ENCODE assay signal across 15 cellular contexts in genomic region chr16:87725596-87726235, GRCh38.
DNase-seq lines count a peak whose midpoint lies in the region; ATAC-seq and TF ChIP-seq lines count a peak whose summit lies in the region.
"Had no signal": no experiment of that assay in that cellular context is flagged by ENCODE, and none has a peak within 500 bp of the region (broad histone marks: within the 10 kb centered on the region; RNA-seq: fewer than 3 reads in every experiment).

No MANE protein-coding gene starts in this region.

- H3K4me3 ChIP-seq in OCI-LY1 (ENCODE audit: low read depth, low read length, poor library complexity, severe bottlenecking) = no peak overlapping the region
- no peak overlapping the region for H3K4me3 ChIP-seq in fibroblast of pulmonary artery (replicated peaks; ENCODE audit: low read depth, low read length)
- H3K4me3 ChIP-seq: A549, skin epidermis had no signal

- H4K20me1 ChIP-seq in OCI-LY1 (ENCODE audit: insufficient read depth, low read length) = no peaks in the 10 kb centered on the region

- TF ChIP-seq CTCF in OCI-LY1 (IDR thresholded peaks at IDR 0.05; ENCODE audit: low read length) (no peak), fibroblast of pulmonary artery (IDR thresholded peaks at IDR 0.05; ENCODE audit: low read length, missing control alignments) (no peak)

- H3K79me2 ChIP-seq in OCI-LY1 (ENCODE audit: insufficient read depth, low read length) = no peaks in the 10 kb centered on the region

- peak; percentile 39 for DNase-seq in NCI-H2029 (lab: John Stamatoyannopoulos, UW)
- no peak for DNase-seq in NCI-H2029 treated with DMSO at 0.1 percent for 48 hours (lab: John Stamatoyannopoulos, UW)
- peak; percentile 30 for DNase-seq in fibroblast of pulmonary artery (ENCODE audit: low read depth)
- DNase-seq in stimulated activated effector memory CD8-positive, alpha-beta T cell treated with anti-CD3 and anti-CD28 coated beads, Interleukin-12 subunit alpha, Interleukin-12 subunit beta, amount 100 ng/mL, for 72 hours (ENCODE audit: low spot score in 2 of 2) = no peak
- no peak for DNase-seq in germinal center (ENCODE audit: low spot score)
- no peak for DNase-seq in AG08395 (ENCODE audit: low spot score)
- DNase-seq in inferior parietal cortex (ENCODE audit: extremely low spot score) = no peak
- DNase-seq: activated CD4-positive, alpha-beta T cell treated with anti-CD3 and anti-CD28 coated beads for 4 hours; activated naive CD4-positive, alpha-beta T cell; HFFc6; Karpas-422; NCI-H2227 treated with DMSO at 0.1 percent for 48 hours had no signal

- H3K4me3 Mint-ChIP-seq in stimulated activated effector memory CD8-positive, alpha-beta T cell treated with anti-CD3 and anti-CD28 coated beads, Interleukin-12 subunit alpha, Interleukin-12 subunit beta, amount 100 ng/mL, for 72 hours = peak overlapping the region; percentile 29
- H3K4me3 Mint-ChIP-seq: HFFc6 had no signal

- H2AFZ ChIP-seq in OCI-LY1 (ENCODE audit: low read length) = no peak overlapping the region

- peak overlapping the region; percentile 97 for H3K27ac ChIP-seq in OCI-LY1 (ENCODE audit: low read depth, low read length, poor library complexity, severe bottlenecking)
- H3K27ac ChIP-seq: A549, skin epidermis had no signal

- H3K36me3 ChIP-seq in OCI-LY1 (ENCODE audit: insufficient read depth, low read length) = peaks cover 80% of the 10 kb centered on the region

- H3K27me3 ChIP-seq in OCI-LY1 (ENCODE audit: insufficient read depth, low read length) = no peaks in the 10 kb centered on the region

- peak overlapping the region; percentile 55 for H3K9ac ChIP-seq in OCI-LY1 (ENCODE audit: low read length)

- H3K4me2 ChIP-seq in OCI-LY1 (ENCODE audit: low read length) = no peak overlapping the region
- H3K4me2 ChIP-seq: A549 had no signal

- H3F3A ChIP-seq in OCI-LY1 (ENCODE audit: insufficient read depth, low read length) = no peaks in the 10 kb centered on the region; the same call in 1 of the 2 replicates

- H3K27ac Mint-ChIP-seq in stimulated activated effector memory CD8-positive, alpha-beta T cell treated with anti-CD3 and anti-CD28 coated beads, Interleukin-12 subunit alpha, Interleukin-12 subunit beta, amount 100 ng/mL, for 72 hours = peak overlapping the region; percentile 79
- H3K27ac Mint-ChIP-seq: HFFc6 had no signal

- ATAC-seq in stimulated activated effector memory CD8-positive, alpha-beta T cell treated with anti-CD3 and anti-CD28 coated beads, Interleukin-12 subunit alpha, Interleukin-12 subunit beta, amount 100 ng/mL, for 72 hours = no peak

- peaks cover 53% of the 10 kb centered on the region for H3K4me1 ChIP-seq in OCI-LY1 (ENCODE audit: insufficient read depth, low read length, severe bottlenecking)
- H3K4me1 ChIP-seq: A549 had no signal

- H3K9me3 ChIP-seq in OCI-LY1 (ENCODE audit: low read length) = no peaks in the 10 kb centered on the region
- H3K9me3 ChIP-seq: A549 had no signal

- H3K9me2 ChIP-seq in OCI-LY1 (ENCODE audit: low read depth, low read length) = no peaks in the 10 kb centered on the region

- H3K36me3 Mint-ChIP-seq in stimulated activated effector memory CD8-positive, alpha-beta T cell treated with anti-CD3 and anti-CD28 coated beads, Interleukin-12 subunit alpha, Interleukin-12 subunit beta, amount 100 ng/mL, for 72 hours = peaks cover 91% of the 10 kb centered on the region

- peaks cover 33% of the 10 kb centered on the region for H3K4me1 Mint-ChIP-seq in stimulated activated effector memory CD8-positive, alpha-beta T cell treated with anti-CD3 and anti-CD28 coated beads, Interleukin-12 subunit alpha, Interleukin-12 subunit beta, amount 100 ng/mL, for 72 hours

- no peaks in the 10 kb centered on the region for H3K9me3 Mint-ChIP-seq in stimulated activated effector memory CD8-positive, alpha-beta T cell treated with anti-CD3 and anti-CD28 coated beads, Interleukin-12 subunit alpha, Interleukin-12 subunit beta, amount 100 ng/mL, for 72 hours
- H3K9me3 Mint-ChIP-seq: HFFc6 had no signal

Comparison
In these comparisons a context has a peak if more than half of its experiments do, and no peak if none do; other contexts are left out.
1. DNase-seq: peak in NCI-H2029 (single experiment) and fibroblast of pulmonary artery (single experiment); none in NCI-H2029 treated with DMSO at 0.1 percent for 48 hours (single experiment), stimulated activated effector memory CD8-positive, alpha-beta T cell treated with anti-CD3 and anti-CD28 coated beads, Interleukin-12 subunit alpha, Interleukin-12 subunit beta, amount 100 ng/mL, for 72 hours (0 of 2), germinal center (single experiment), AG08395 (single experiment) and inferior parietal cortex (single experiment).